In the genomic region with DNA sequence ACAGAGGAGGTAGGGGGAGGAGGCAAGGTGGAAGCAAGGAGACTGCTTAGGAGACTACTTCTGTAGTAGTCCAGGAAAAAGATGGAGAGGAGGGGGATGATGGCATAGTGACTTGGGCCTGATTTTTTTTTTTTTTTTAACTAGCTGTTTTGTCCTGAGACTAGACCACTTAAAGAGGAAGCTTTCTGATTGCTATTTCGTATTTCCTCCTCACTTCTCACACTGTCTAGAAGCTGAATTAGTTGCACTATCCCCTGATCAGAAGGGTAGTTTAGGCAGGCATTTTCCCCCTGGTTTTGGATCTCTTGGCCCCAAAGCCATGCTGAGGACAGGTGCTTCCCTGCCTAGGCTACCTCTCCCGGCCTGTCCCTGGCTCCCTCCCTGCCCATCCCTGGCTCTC, we compare ENCODE assay signal across 10 cellular contexts. TPM values are rescaled to one million over a fixed set of nuclear protein-coding genes. Genes with fewer than 3 reads are reported as not detected.
A peak's percentile ranks its signal among the peaks of the same experiment; 100 is the strongest.
DNase-seq lines count a peak whose midpoint lies in the region; ATAC-seq, FAIRE-seq and TF ChIP-seq lines count a peak whose summit lies in the region.
"Had no signal": no experiment of that assay in that cellular context is flagged by ENCODE, and none has a peak within 500 bp of the region (broad histone marks: within the 10 kb centered on the region; RNA-seq: fewer than 3 reads in every experiment).

No MANE protein-coding gene starts in this region.

- peaks cover 97% of the 10 kb centered on the region for H3K79me2 ChIP-seq in HepG2 (ENCODE audit: insufficient read depth, low read length)

- peak overlapping the region; percentile 0 to 35 for H3K27ac Mint-ChIP-seq in T-cell

- H3K4me3 Mint-ChIP-seq in T-cell: peak overlapping the region in 1 of 3 donors; percentile 71

- FAIRE-seq in HepG2 (lab: Jason Lieb, UNC): no peak

- DNase-seq in left ventricle myocardium inferior (no peak), Right ventricle myocardium inferior (ENCODE audit: missing footprints) (no peak), T-cell (no peak), HepG2 (ENCODE audit: low spot score) (no peak), upper lobe of right lung (no peak), G401 (ENCODE audit: low spot score) (no peak), NCI-H510A treated with DMSO at 0.1 percent for 48 hours (lab: John Stamatoyannopoulos, UW) (no peak)
- DNase-seq: effector CD8-positive, alpha-beta T cell; ovary had no signal

- no peak overlapping the region for H3K4me2 ChIP-seq in HepG2 (ENCODE audit: low read depth, low read length)

- H3K27me3 Mint-ChIP-seq in T-cell: no peaks in the 10 kb centered on the region

- H3K9me3 ChIP-seq in left ventricle myocardium inferior (replicated peaks): no peaks in the 10 kb centered on the region
- no peaks in the 10 kb centered on the region for H3K9me3 ChIP-seq in HepG2 (ENCODE audit: low read length)
- no peaks in the 10 kb centered on the region for H3K9me3 ChIP-seq in upper lobe of right lung
- H3K9me3 ChIP-seq: ovary had no signal

- no peak for TF ChIP-seq POLR2A in HepG2 (IDR thresholded peaks at IDR 0.05; ENCODE audit: insufficient read depth in 1 of 2, low read depth in 2 of 2, low read length in 2 of 2)

- POLR2A ChIA-PET in T-cell (lab: Charles Lee) (no interaction called here), HepG2 (lab: Yijun Ruan, JAX) (no interaction called here)

- in situ Hi-C loops in HepG2 (cut with HindIII; ENCODE audit: extremely low pct_ligation_motif_present, low pct_unique_long_range_greater_than_20kb) (no loop called here), G401 (cut with HindIII; ENCODE audit: low sequenced_read_pairs) (no loop called here)

- peaks cover 100% of the 10 kb centered on the region for H3K4me1 ChIP-seq in left ventricle myocardium inferior
- H3K4me1 ChIP-seq in HepG2 (ENCODE audit: insufficient read depth, low read length): peaks cover 74% of the 10 kb centered on the region
- H3K4me1 ChIP-seq in upper lobe of right lung: peaks cover 66% of the 10 kb centered on the region

- H3K9ac ChIP-seq in HepG2 (ENCODE audit: insufficient read depth, low read depth, low read length): no peak overlapping the region

- H3K27ac ChIP-seq in left ventricle myocardium inferior (replicated peaks) (peak overlapping the region; percentile 67), HepG2 (ENCODE audit: extremely low read length, insufficient read depth, low read length) (no peak overlapping the region), upper lobe of right lung (no peak overlapping the region)

- H3K4me1 Mint-ChIP-seq in T-cell: peaks cover 85 to 93% (median 91%) of the 10 kb centered on the region in 3 donors

- no peaks in the 10 kb centered on the region for H3K9me3 Mint-ChIP-seq in T-cell

- H3K36me3 ChIP-seq in left ventricle myocardium inferior: no peaks in the 10 kb centered on the region
- H3K36me3 ChIP-seq in HepG2 (replicated peaks in 1 of 2; ENCODE audit: control insufficient read depth in 1 of 2, insufficient read depth in 2 of 2, low read length in 2 of 2): peaks cover 3 to 4% of the 10 kb centered on the region in 2 experiments; a peak in 4 of 5 replicates
- H3K36me3 ChIP-seq in upper lobe of right lung: no peaks in the 10 kb centered on the region
- H3K36me3 ChIP-seq: ovary had no signal

- no peak overlapping the region for H2AFZ ChIP-seq in HepG2 (ENCODE audit: low read length)

- TF ChIP-seq RAD21 in HepG2 (CRISPR knock-in tag; IDR thresholded peaks at IDR 0.05): no peak

- H3K4me3 ChIP-seq in left ventricle myocardium inferior (no peak overlapping the region), HepG2 (replicated peaks in 1 of 3; ENCODE audit: insufficient read depth in 1 of 3, low read depth in 2 of 3, low read length in 3 of 3) (no peak overlapping the region), upper lobe of right lung (no peak overlapping the region)
- H3K4me3 ChIP-seq: ovary had no signal

- CTCF ChIA-PET in T-cell (lab: Charles Lee): no interaction called here
- CTCF ChIA-PET in HepG2 (lab: Yijun Ruan, JAX; ENCODE audit: low intra/inter-chr PET ratio, low total read pairs): no interaction called here

- H4K20me1 ChIP-seq in HepG2 (ENCODE audit: insufficient read depth, low read length): peaks cover 92% of the 10 kb centered on the region

- TF ChIP-seq CTCF in left ventricle myocardium inferior (IDR thresholded peaks at IDR 0.05; ENCODE audit: borderline replicate concordance) (no peak), HepG2 (CRISPR knock-in tag; IDR thresholded peaks at IDR 0.05) (no peak), upper lobe of right lung (IDR thresholded peaks at IDR 0.05) (no peak)

- TF ChIP-seq EP300 in HepG2 (IDR thresholded peaks at IDR 0.05; ENCODE audit: low read depth in 2 of 2, low read length in 2 of 2) (no peak), HepG2 (CRISPR knock-in tag; IDR thresholded peaks at IDR 0.05; ENCODE audit: borderline replicate concordance) (no peak)

- H3K27me3 ChIP-seq in left ventricle myocardium inferior (ENCODE audit: low read depth) (no peaks in the 10 kb centered on the region), HepG2 (ENCODE audit: control insufficient read depth in 1 of 2, insufficient read depth in 2 of 2, low read length in 2 of 2) (no peaks in the 10 kb centered on the region), upper lobe of right lung (no peaks in the 10 kb centered on the region)
- H3K27me3 ChIP-seq: ovary had no signal

- BruUV-seq in HepG2 (replicated peaks; lab: Mats Ljungman, UMichigan): no TSS peak

- no peak for ATAC-seq in Right ventricle myocardium inferior
- no peak for ATAC-seq in T-cell (replicated peaks in 1 of 4)
- peak; percentile 9; the same call in 1 of the 3 replicates for ATAC-seq in HepG2
- peak; percentile 37 for ATAC-seq in upper lobe of right lung
- no peak for ATAC-seq in HG03571 (IDR thresholded peaks at IDR 0.05; ENCODE audit: unreplicated experiment)

- intact Hi-C loops in left ventricle myocardium inferior (cut with micrococcal nuclease) (no loop called here), Right ventricle myocardium inferior (cut with DNase I) (no loop called here), HepG2 (cut with micrococcal nuclease; ENCODE audit: unreplicated experiment) (no loop called here), upper lobe of right lung (cut with DNase I) (no loop called here)

- 97% methylated on average over 2 of the region's 2 CpGs for WGBS in HepG2 (ENCODE audit: low lambda C conversion rate)

- no peaks in the 10 kb centered on the region for H3K36me3 Mint-ChIP-seq in T-cell

TF ChIP-seq in HepG2, 621 proteins besides CTCF, POLR2A, EP300 and RAD21 (continues in another document):
- TF ChIP-seq NCOA1 (CRISPR knock-in tag; IDR thresholded peaks at IDR 0.05) (no peak), ZNF597 (CRISPR knock-in tag; IDR thresholded peaks at IDR 0.05) (no peak), KLF11 (CRISPR knock-in tag; IDR thresholded peaks at IDR 0.05) (no peak), PAX8 (CRISPR knock-in tag; IDR thresholded peaks at IDR 0.05; ENCODE audit: borderline replicate concordance) (no peak), SP2 (CRISPR knock-in tag; IDR thresholded peaks at IDR 0.05) (no peak)
- TF ChIP-seq, protein P1, sequence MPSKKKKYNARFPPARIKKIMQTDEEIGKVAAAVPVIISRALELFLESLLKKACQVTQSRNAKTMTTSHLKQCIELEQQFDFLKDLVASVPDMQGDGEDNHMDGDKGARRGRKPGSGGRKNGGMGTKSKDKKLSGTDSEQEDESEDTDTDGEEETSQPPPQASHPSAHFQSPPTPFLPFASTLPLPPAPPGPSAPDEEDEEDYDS (CRISPR knock-in tag; IDR thresholded peaks at IDR 0.05): no peak

RNA-seq across cellular contexts. Expression of gene LARP1, which starts 14.9 kb away (rescaled TPM):
- 148 TPM for total RNA-seq in left ventricle myocardium inferior
- 147 TPM for total RNA-seq in Right ventricle myocardium inferior
- total RNA-seq in T-cell: 100 to 1,000 TPM; 137 to 201 (median 182) TPM
- 61.4 and 68.5 TPM in 2 replicates for total RNA-seq in HepG2 (2016; rRNA removed; fragmentation: Illumina TruSeq; extraction: Trizol)
- 8.7 and 8.9 TPM in 2 replicates for total RNA-seq in HepG2 (2016; cell fraction: cytosol; rRNA removed; fragmentation: Illumina TruSeq; extraction: Trizol; ENCODE audit: low read depth)
- total RNA-seq in HepG2 (2016; cell fraction: insoluble cytoplasmic fraction; rRNA removed; fragmentation: Illumina TruSeq; extraction: Trizol): 57.6 and 62.0 TPM in 2 replicates
- 36.8 and 41.2 TPM in 2 replicates for total RNA-seq in HepG2 (2016; cell fraction: membrane; rRNA removed; fragmentation: Illumina TruSeq; extraction: Trizol)
- 72.6 and 80.1 TPM in 2 replicates for total RNA-seq in HepG2 (2016; cell fraction: nucleus; rRNA removed; fragmentation: Illumina TruSeq; extraction: Trizol)
- polyA plus RNA-seq in HepG2 (2011; rRNA removed): 45.2 and 52.0 TPM in 2 replicates
- polyA plus RNA-seq in HepG2 (2011; cell fraction: cytosol; rRNA removed): 29.4 and 31.7 TPM in 2 replicates
- polyA plus RNA-seq in HepG2 (2011; cell fraction: nucleus; rRNA removed): 74.2 and 76.9 TPM in 2 replicates
- 59.4 and 62.0 TPM in 2 replicates for polyA plus RNA-seq in HepG2 (2012)
- 4.0 and 4.5 TPM in 2 replicates for polyA plus RNA-seq in HepG2 (2016; cell fraction: cytosol; fragmentation: Illumina TruSeq; extraction: Trizol; ENCODE audit: low read depth)
- 69.6 and 92.6 TPM in 2 replicates for polyA plus RNA-seq in HepG2 (2016; cell fraction: insoluble cytoplasmic fraction; fragmentation: Illumina TruSeq; extraction: Trizol; ENCODE audit: low read depth)
- 15.3 and 19.6 TPM in 2 replicates for polyA plus RNA-seq in HepG2 (2016; cell fraction: membrane; fragmentation: Illumina TruSeq; extraction: Trizol; ENCODE audit: low read depth)
- 143 and 158 TPM in 2 replicates for polyA plus RNA-seq in HepG2 (2016; cell fraction: nucleus; fragmentation: Illumina TruSeq; extraction: Trizol; ENCODE audit: insufficient read depth, low read depth)
- 72.7 and 144 TPM in 2 replicates for polyA minus RNA-seq in HepG2 (2011; rRNA and poly(A)+ RNA removed; ENCODE audit: low replicate concordance)
- 40.8 and 53.5 TPM in 2 replicates for polyA minus RNA-seq in HepG2 (2011; cell fraction: cytosol; rRNA and poly(A)+ RNA removed)
- polyA minus RNA-seq in HepG2 (2011; cell fraction: nucleus; rRNA and poly(A)+ RNA removed): 66.0 and 100 TPM in 2 replicates
- 151 TPM for total RNA-seq in upper lobe of right lung
- total RNA-seq in G401 (2014; rRNA removed; shearing (Covaris generic)): 25.3 and 28.8 TPM in 2 replicates

Comparison
In these comparisons a context has a peak if more than half of its experiments do, and no peak if none do; other contexts are left out.
1. ATAC-seq: peak in HepG2 (single experiment) and upper lobe of right lung (single experiment); none in Right ventricle myocardium inferior (single experiment), T-cell (0 of 4) and HG03571 (single experiment).